8 cellular contexts compared by ENCODE assay signal in the genomic region with DNA sequence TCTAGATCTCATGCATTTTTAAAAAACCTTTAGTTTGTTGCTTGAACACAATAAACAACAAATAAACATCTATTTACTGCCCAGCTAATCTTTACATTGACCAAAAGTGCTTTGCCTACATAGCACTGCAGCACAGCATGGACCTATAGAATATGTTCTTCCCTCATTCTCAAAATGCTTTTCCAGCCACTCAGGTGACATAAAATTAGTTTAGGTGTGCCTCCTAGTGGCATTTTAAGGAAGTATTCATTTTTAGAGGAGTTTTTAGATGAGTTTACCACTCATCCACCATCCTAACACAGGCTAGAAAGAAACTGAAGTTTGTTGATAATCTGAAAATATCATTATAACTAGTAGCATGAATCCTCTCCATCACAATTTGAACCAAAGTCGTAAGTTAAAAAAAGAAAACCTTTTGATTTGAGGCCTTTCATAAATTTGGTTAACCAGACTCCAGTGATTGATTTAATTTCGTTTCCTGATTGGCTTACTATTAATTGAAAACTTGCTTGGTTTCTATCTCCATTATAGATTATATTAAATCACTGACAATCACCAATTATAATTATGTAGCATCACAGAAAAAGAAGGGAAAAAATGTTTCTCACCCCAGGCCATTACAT. TPM values are rescaled to one million over a fixed set of nuclear protein-coding genes. Genes with fewer than 3 reads are reported as not detected.
DNase-seq lines count a peak whose midpoint lies in the region; ATAC-seq and TF ChIP-seq lines count a peak whose summit lies in the region.

No MANE protein-coding gene starts in this region.

- H3K4me3 ChIP-seq in astrocyte of the spinal cord (ENCODE audit: low read depth, low read length) (no peak overlapping the region), adrenal gland (no peak overlapping the region)
- H3K4me3 ChIP-seq in naive thymus-derived CD4-positive, alpha-beta T cell (ENCODE audit: low read length): no peak overlapping the region

- H3K27ac Mint-ChIP-seq in activated naive CD8-positive, alpha-beta T cell treated with anti-CD3 and anti-CD28 coated beads, Interleukin-2, amount 10 ng/mL, durations not matched to agents 7 days and 5 days: no peak overlapping the region
- H3K27ac Mint-ChIP-seq in activated naive CD8-positive, alpha-beta T cell treated with anti-CD3 and anti-CD28 coated beads for 36 hours: no peak overlapping the region
- no peak overlapping the region for H3K27ac Mint-ChIP-seq in naive thymus-derived CD4-positive, alpha-beta T cell

- TF ChIP-seq CTCF in astrocyte of the spinal cord (IDR thresholded peaks at IDR 0.05; ENCODE audit: low read depth, low read length): peak; percentile 17
- peak in 3 of 6 experiments; percentile 21 to 39 (median 27) for TF ChIP-seq CTCF in adrenal gland (IDR thresholded peaks at IDR 0.05)

- H3K4me1 Mint-ChIP-seq in activated naive CD8-positive, alpha-beta T cell treated with anti-CD3 and anti-CD28 coated beads, Interleukin-2, amount 10 ng/mL, durations not matched to agents 7 days and 5 days: peaks cover 12% of the 10 kb centered on the region
- peaks cover 13% of the 10 kb centered on the region for H3K4me1 Mint-ChIP-seq in activated naive CD8-positive, alpha-beta T cell treated with anti-CD3 and anti-CD28 coated beads for 36 hours
- H3K4me1 Mint-ChIP-seq in naive thymus-derived CD4-positive, alpha-beta T cell: peaks cover 0 to 15% (median 6%) of the 10 kb centered on the region in 7 donors

- 75 to 92% (median 88%) methylated on average over 2 of the region's 2 CpGs for WGBS in adrenal gland, 4 donors

- no peak overlapping the region for H3K4me3 Mint-ChIP-seq in activated naive CD8-positive, alpha-beta T cell treated with anti-CD3 and anti-CD28 coated beads, Interleukin-2, amount 10 ng/mL, durations not matched to agents 7 days and 5 days
- no peak overlapping the region for H3K4me3 Mint-ChIP-seq in activated naive CD8-positive, alpha-beta T cell treated with anti-CD3 and anti-CD28 coated beads for 36 hours
- H3K4me3 Mint-ChIP-seq in naive thymus-derived CD4-positive, alpha-beta T cell: no peak overlapping the region

- peak; percentile 58 for ATAC-seq in activated naive CD8-positive, alpha-beta T cell treated with anti-CD3 and anti-CD28 coated beads, Interleukin-2, amount 10 ng/mL, durations not matched to agents 7 days and 5 days (ENCODE audit: low read depth)
- peak; percentile 68 for ATAC-seq in naive thymus-derived CD4-positive, alpha-beta T cell
- ATAC-seq in HG02588 (IDR thresholded peaks at IDR 0.05; ENCODE audit: unreplicated experiment) (no peak), HG02885 (IDR thresholded peaks at IDR 0.05; ENCODE audit: poor library complexity, unreplicated experiment) (no peak)

- no peak overlapping the region for H3K27ac ChIP-seq in naive thymus-derived CD4-positive, alpha-beta T cell (ENCODE audit: low read depth, low read length)
- H3K27ac ChIP-seq in adrenal gland: no peak overlapping the region

- in situ Hi-C loops in astrocyte of the spinal cord (cut with HindIII; ENCODE audit: low sequenced_read_pairs): no loop called here

- intact Hi-C loops in naive thymus-derived CD4-positive, alpha-beta T cell (cut with micrococcal nuclease): loop anchor here (1.0 to 10.0 kb wide), 6 partner anchors 160 to 663 kb away; no protein-coding TSS in a partner anchor
- intact Hi-C loops in adrenal gland (cut with DNase I): loop anchor here in 1 of 2 donors (5.0 kb wide), 1 partner anchor 243 kb away; no protein-coding TSS in a partner anchor

- H3K4me1 ChIP-seq in naive thymus-derived CD4-positive, alpha-beta T cell (ENCODE audit: control insufficient read depth in 2 of 2, insufficient read depth in 2 of 2, low read length in 2 of 2): no peaks in the 10 kb centered on the region
- H3K4me1 ChIP-seq in adrenal gland (replicated peaks in 1 of 2): no peaks in the 10 kb centered on the region

- POLR2A ChIA-PET in activated naive CD8-positive, alpha-beta T cell treated with anti-CD3 and anti-CD28 coated beads, Interleukin-2, amount 10 ng/mL, durations not matched to agents 7 days and 5 days (lab: Charles Lee): interaction anchor here (2.3 kb wide), 1 partner anchor 12 kb away, joined by 6 read pairs; a partner anchor contains a TSS
- POLR2A ChIA-PET in naive thymus-derived CD4-positive, alpha-beta T cell (lab: Charles Lee): interaction anchor here (1.5 kb wide), 1 partner anchor 12 kb away, joined by 3 read pairs; a partner anchor contains a TSS

- DNase-seq in activated naive CD8-positive, alpha-beta T cell treated with anti-CD3 and anti-CD28 coated beads, Interleukin-2, amount 10 ng/mL, durations not matched to agents 7 days and 5 days: no peak
- no peak for DNase-seq in activated naive CD8-positive, alpha-beta T cell treated with anti-CD3 and anti-CD28 coated beads for 36 hours
- DNase-seq in NCI-H146 treated with DMSO at 0.1 percent for 48 hours (lab: John Stamatoyannopoulos, UW; ENCODE audit: unreplicated experiment): peak; percentile 4
- DNase-seq in astrocyte of the spinal cord (ENCODE audit: low read depth, low spot score): peak; percentile 37
- DNase-seq in naive thymus-derived CD4-positive, alpha-beta T cell: peak in 6 of 9 donors; percentile 20 to 54 (median 43)
- DNase-seq in adrenal gland: no peak

- H3K36me3 ChIP-seq in naive thymus-derived CD4-positive, alpha-beta T cell (ENCODE audit: control insufficient read depth in 2 of 3, insufficient read depth in 3 of 3, low read length in 3 of 3): peaks cover 0 to 7% (median 0%) of the 10 kb centered on the region in 3 experiments
- no peaks in the 10 kb centered on the region for H3K36me3 ChIP-seq in adrenal gland (replicated peaks in 1 of 2)

- CTCF ChIA-PET in naive thymus-derived CD4-positive, alpha-beta T cell (lab: Charles Lee): interaction anchor here (0.7 to 6.6 kb wide), 14 partner anchors 12 to 727 kb away, joined by 3 to 52 read pairs (median 4); a partner anchor contains a TSS

- peaks cover 7% of the 10 kb centered on the region for H3K36me3 Mint-ChIP-seq in activated naive CD8-positive, alpha-beta T cell treated with anti-CD3 and anti-CD28 coated beads, Interleukin-2, amount 10 ng/mL, durations not matched to agents 7 days and 5 days
- no peaks in the 10 kb centered on the region for H3K36me3 Mint-ChIP-seq in activated naive CD8-positive, alpha-beta T cell treated with anti-CD3 and anti-CD28 coated beads for 36 hours
- H3K36me3 Mint-ChIP-seq in naive thymus-derived CD4-positive, alpha-beta T cell: peaks cover 0 to 15% (median 6%) of the 10 kb centered on the region in 5 donors

- no peaks in the 10 kb centered on the region for H3K27me3 Mint-ChIP-seq in activated naive CD8-positive, alpha-beta T cell treated with anti-CD3 and anti-CD28 coated beads, Interleukin-2, amount 10 ng/mL, durations not matched to agents 7 days and 5 days
- H3K27me3 Mint-ChIP-seq in activated naive CD8-positive, alpha-beta T cell treated with anti-CD3 and anti-CD28 coated beads for 36 hours: no peaks in the 10 kb centered on the region
- no peaks in the 10 kb centered on the region for H3K27me3 Mint-ChIP-seq in naive thymus-derived CD4-positive, alpha-beta T cell

- no peaks in the 10 kb centered on the region for H3K9me3 ChIP-seq in naive thymus-derived CD4-positive, alpha-beta T cell (ENCODE audit: control insufficient read depth in 2 of 3, low read length in 3 of 3)
- no peaks in the 10 kb centered on the region for H3K9me3 ChIP-seq in adrenal gland (replicated peaks in 1 of 3)

- no peaks in the 10 kb centered on the region for H3K27me3 ChIP-seq in naive thymus-derived CD4-positive, alpha-beta T cell (ENCODE audit: control insufficient read depth in 2 of 2, insufficient read depth in 2 of 2, low read length in 2 of 2)
- no peaks in the 10 kb centered on the region for H3K27me3 ChIP-seq in adrenal gland

- H3K9me3 Mint-ChIP-seq in activated naive CD8-positive, alpha-beta T cell treated with anti-CD3 and anti-CD28 coated beads, Interleukin-2, amount 10 ng/mL, durations not matched to agents 7 days and 5 days: no peaks in the 10 kb centered on the region
- H3K9me3 Mint-ChIP-seq in activated naive CD8-positive, alpha-beta T cell treated with anti-CD3 and anti-CD28 coated beads for 36 hours: no peaks in the 10 kb centered on the region
- no peaks in the 10 kb centered on the region for H3K9me3 Mint-ChIP-seq in naive thymus-derived CD4-positive, alpha-beta T cell

- no peak for TF ChIP-seq POLR2A in adrenal gland (IDR thresholded peaks at IDR 0.05)

RNA-seq across cellular contexts. Expression of a gene that starts 12.6 kb away (rescaled TPM):
- 10 to 100 TPM; 25.5 to 27.0 TPM for total RNA-seq in activated naive CD8-positive, alpha-beta T cell treated with anti-CD3 and anti-CD28 coated beads, Interleukin-2, amount 10 ng/mL, durations not matched to agents 7 days and 5 days
- 10 to 100 TPM; 27.3 to 27.5 TPM for total RNA-seq in activated naive CD8-positive, alpha-beta T cell treated with anti-CD3 and anti-CD28 coated beads for 36 hours
- total RNA-seq in naive thymus-derived CD4-positive, alpha-beta T cell: 10 to 100 TPM; 15.8 to 31.7 (median 16.8) TPM
- polyA plus RNA-seq in naive thymus-derived CD4-positive, alpha-beta T cell: 10 to 100 TPM; 41.9 to 79.6 TPM
- total RNA-seq in adrenal gland: 10 to 100 TPM; 15.8 to 32.0 (median 20.7) TPM
- 10 to 100 TPM in 1 of 3 donors, 1 to 10 TPM in 2; 7.2 to 25.2 (median 7.2) TPM for polyA plus RNA-seq in adrenal gland

RNA-seq across cellular contexts. Expression of a gene that starts 25.2 kb away (rescaled TPM):
- 1 to 10 TPM; 6.8 to 9.8 TPM for total RNA-seq in activated naive CD8-positive, alpha-beta T cell treated with anti-CD3 and anti-CD28 coated beads, Interleukin-2, amount 10 ng/mL, durations not matched to agents 7 days and 5 days
- total RNA-seq in activated naive CD8-positive, alpha-beta T cell treated with anti-CD3 and anti-CD28 coated beads for 36 hours: 10 to 100 TPM; 22.0 to 24.6 TPM
- 10 to 100 TPM in 1 of 5 experiments, 1 to 10 TPM in 4; 2.9 to 38.7 (median 7.8) TPM for total RNA-seq in naive thymus-derived CD4-positive, alpha-beta T cell
- 1 to 10 TPM; 2.0 to 3.1 TPM for polyA plus RNA-seq in naive thymus-derived CD4-positive, alpha-beta T cell
- 1 to 10 TPM in 7 of 8 donors, under 1 TPM in 1; 0.66 to 5.8 (median 2.4) TPM for total RNA-seq in adrenal gland
- 1 to 10 TPM in 2 of 3 donors, under 1 TPM in 1; 0.98 to 2.1 (median 1.1) TPM for polyA plus RNA-seq in adrenal gland

Comparison
In these comparisons a context has a peak if more than half of its experiments do, and no peak if none do; other contexts are left out.
1. ATAC-seq: peak in activated naive CD8-positive, alpha-beta T cell treated with anti-CD3 and anti-CD28 coated beads, Interleukin-2, amount 10 ng/mL, durations not matched to agents 7 days and 5 days (single experiment) and naive thymus-derived CD4-positive, alpha-beta T cell (single experiment); none in HG02588 (single experiment) and HG02885 (single experiment).
2. DNase-seq: peak in NCI-H146 treated with DMSO at 0.1 percent for 48 hours (single experiment), astrocyte of the spinal cord (single experiment) and naive thymus-derived CD4-positive, alpha-beta T cell (6 of 9); none in activated naive CD8-positive, alpha-beta T cell treated with anti-CD3 and anti-CD28 coated beads, Interleukin-2, amount 10 ng/mL, durations not matched to agents 7 days and 5 days (single experiment), activated naive CD8-positive, alpha-beta T cell treated with anti-CD3 and anti-CD28 coated beads for 36 hours (single experiment) and adrenal gland (0 of 7).